17 cellular contexts compared by ENCODE assay signal in genomic region chr10:70996549-70996948, GRCh38.
DNase-seq lines count a peak whose midpoint lies in the region; ATAC-seq and TF ChIP-seq lines count a peak whose summit lies in the region.
"Had no signal": no experiment of that assay in that cellular context is flagged by ENCODE, and none has a peak within 500 bp of the region (broad histone marks: within the 10 kb centered on the region; RNA-seq: fewer than 3 reads in every experiment).

No MANE protein-coding gene starts in this region.

- no peak overlapping the region for H4K8ac ChIP-seq in IMR-90 (ENCODE audit: low read depth in 2 of 2, low read length in 2 of 2)
- H4K8ac ChIP-seq in neuronal stem cell (ENCODE audit: low read depth, low read length), result no peak overlapping the region

- H3K9me3 Mint-ChIP-seq in natural killer cell treated with Interleukin-12 subunit alpha and Interleukin-12 subunit beta and Interleukin-15 and Interleukin-18, amount 100 ng/mL, for 72 hours, result no peaks in the 10 kb centered on the region
- H3K9me3 Mint-ChIP-seq in natural killer cell, result no peaks in the 10 kb centered on the region

- CTCF ChIA-PET in IMR-90 (lab: Yijun Ruan, JAX), result interaction anchor here (0.7 kb wide), 1 partner anchor 89 kb away, joined by 3 read pairs; no protein-coding TSS in a partner anchor

- H2BK20ac ChIP-seq in IMR-90 (ENCODE audit: low read depth, low read length), result no peak overlapping the region

- no peak overlapping the region for H2AK5ac ChIP-seq in IMR-90 (ENCODE audit: low read depth, low read length)
- no peak overlapping the region for H2AK5ac ChIP-seq in neuronal stem cell (ENCODE audit: low read depth, low read length)

- no peak overlapping the region for H3K56ac ChIP-seq in IMR-90 (ENCODE audit: extremely low read depth, insufficient read depth, low read length)

- no TSS peak for BruUV-seq in IMR-90 (replicated peaks; lab: Mats Ljungman, UMichigan)

- H3K4ac ChIP-seq in IMR-90 (ENCODE audit: low read depth, low read length), result no peak overlapping the region
- peak overlapping the region; percentile 39 for H3K4ac ChIP-seq in neuronal stem cell (ENCODE audit: low read length)

- H4K20me1 ChIP-seq in IMR-90 (ENCODE audit: insufficient read depth, low read length), result no peaks in the 10 kb centered on the region
- H4K20me1 ChIP-seq: BLaER1 had no signal

- H2BK5ac ChIP-seq in IMR-90 (ENCODE audit: low read depth, low read length, poor library complexity, severe bottlenecking) (no peak overlapping the region), neuronal stem cell (ENCODE audit: low read length) (no peak overlapping the region)

- no peak overlapping the region for H3K9ac ChIP-seq in IMR-90 (ENCODE audit: low read depth, low read length)
- no peak overlapping the region for H3K9ac ChIP-seq in neuronal stem cell (ENCODE audit: low read depth, low read length, poor library complexity)
- H3K9ac ChIP-seq: BLaER1 had no signal

- in situ Hi-C loops in IMR-90 (cut with MboI; ENCODE audit: low sequenced_read_pairs), result no loop called here

- H3K79me1 ChIP-seq in IMR-90 (ENCODE audit: low read depth in 1 of 2, low read length in 2 of 2) (no peaks in the 10 kb centered on the region), neuronal stem cell (ENCODE audit: low read depth, low read length) (no peaks in the 10 kb centered on the region)

- DNase-seq in natural killer cell treated with Interleukin-12 subunit alpha and Interleukin-12 subunit beta and Interleukin-15 and Interleukin-18, amount 100 ng/mL, for 72 hours (ENCODE audit: low spot score), result peak; percentile 29
- DNase-seq in natural killer cell (no peak), IMR-90 (no peak), neuronal stem cell (ENCODE audit: low spot score) (no peak), upper lobe of right lung (peak; percentile 52), AML-193 (lab: John Stamatoyannopoulos, UW) (no peak), T-helper 2 cell (no peak)
- DNase-seq: CD4-positive, CD25-positive, alpha-beta regulatory T cell; CD8-positive, alpha-beta memory T cell; COR-L47; DMS 273 treated with DMSO at 0.1 percent for 48 hours; DMS53; DND-41; EL; H9 had no signal

- H3K4me2 ChIP-seq in IMR-90 (ENCODE audit: low read depth, low read length), result no peak overlapping the region
- H3K4me2 ChIP-seq in neuronal stem cell (ENCODE audit: insufficient read depth, low read length, poor library complexity, severe bottlenecking), result no peak overlapping the region

- no peaks in the 10 kb centered on the region for H3K36me3 Mint-ChIP-seq in natural killer cell treated with Interleukin-12 subunit alpha and Interleukin-12 subunit beta and Interleukin-15 and Interleukin-18, amount 100 ng/mL, for 72 hours
- H3K36me3 Mint-ChIP-seq in natural killer cell, result no peaks in the 10 kb centered on the region
- H3K36me3 Mint-ChIP-seq: CD4-positive, CD25-positive, alpha-beta regulatory T cell had no signal

- no peak overlapping the region for H3K4me3 ChIP-seq in IMR-90 (ENCODE audit: insufficient read depth, low read depth, low read length)
- no peak overlapping the region for H3K4me3 ChIP-seq in neuronal stem cell (ENCODE audit: low read length in 2 of 2)
- no peak overlapping the region for H3K4me3 ChIP-seq in upper lobe of right lung
- H3K4me3 ChIP-seq: BLaER1, GM12878 had no signal

- TF ChIP-seq POLR2A in IMR-90 (IDR thresholded peaks at IDR 0.05; ENCODE audit: low read depth, low read length), result no peak

- dilution Hi-C loops in IMR-90 (cut with HindIII; ENCODE audit: low sequenced_read_pairs, unreplicated experiment), result no loop called here

- no peak overlapping the region for H2BK12ac ChIP-seq in neuronal stem cell (ENCODE audit: low read length)

- H3K14ac ChIP-seq in IMR-90 (replicated peaks; ENCODE audit: low read depth, low read length), result no peak overlapping the region
- peak overlapping the region; percentile 47 for H3K14ac ChIP-seq in neuronal stem cell (ENCODE audit: low read length)

- no peaks in the 10 kb centered on the region for H3K9me1 ChIP-seq in IMR-90 (ENCODE audit: insufficient read depth, low read length)

- H3K23ac ChIP-seq in IMR-90 (ENCODE audit: low read depth, low read length) (no peak overlapping the region), neuronal stem cell (ENCODE audit: low read depth, low read length, poor library complexity) (peak overlapping the region; percentile 8)

- H3K27me3 Mint-ChIP-seq in natural killer cell treated with Interleukin-12 subunit alpha and Interleukin-12 subunit beta and Interleukin-15 and Interleukin-18, amount 100 ng/mL, for 72 hours, result peaks cover 17 to 20% of the 10 kb centered on the region in 2 donors
- H3K27me3 Mint-ChIP-seq in natural killer cell (ENCODE audit: low read depth in 2 of 2), result peaks cover 8 to 17% of the 10 kb centered on the region in 2 donors

- POLR2A ChIA-PET in IMR-90 (lab: Charles Lee; ENCODE audit: unreplicated experiment), result no interaction called here

- H4K5ac ChIP-seq in IMR-90 (ENCODE audit: low read depth, low read length), result no peak overlapping the region

- no peak overlapping the region for H3K18ac ChIP-seq in IMR-90 (ENCODE audit: low read depth, low read length)
- H3K18ac ChIP-seq in neuronal stem cell (ENCODE audit: low read length), result peak overlapping the region; percentile 24

- H3K27ac Mint-ChIP-seq in natural killer cell treated with Interleukin-12 subunit alpha and Interleukin-12 subunit beta and Interleukin-15 and Interleukin-18, amount 100 ng/mL, for 72 hours, result no peak overlapping the region
- H3K27ac Mint-ChIP-seq in natural killer cell, result no peak overlapping the region

- H2AFZ ChIP-seq in IMR-90 (replicated peaks; ENCODE audit: low read length, poor library complexity), result no peak overlapping the region
- no peak overlapping the region for H2AFZ ChIP-seq in neuronal stem cell (ENCODE audit: low read length)

- no peak for TF ChIP-seq RAD21 in IMR-90 (IDR thresholded peaks at IDR 0.05; ENCODE audit: low read length)

- H2AK9ac ChIP-seq in IMR-90 (replicated peaks; ENCODE audit: low read depth, low read length, poor library complexity), result peak overlapping the region; percentile 81

- intact Hi-C loops in natural killer cell (cut with micrococcal nuclease), result no loop called here
- intact Hi-C loops in IMR-90 (cut with micrococcal nuclease), result no loop called here
- intact Hi-C loops in upper lobe of right lung (cut with DNase I), result no loop called here

- H3K4me1 Mint-ChIP-seq in natural killer cell treated with Interleukin-12 subunit alpha and Interleukin-12 subunit beta and Interleukin-15 and Interleukin-18, amount 100 ng/mL, for 72 hours (ENCODE audit: low read depth in 2 of 2), result no peaks in the 10 kb centered on the region
- no peaks in the 10 kb centered on the region for H3K4me1 Mint-ChIP-seq in natural killer cell
- H3K4me1 Mint-ChIP-seq: CD8-positive, alpha-beta memory T cell had no signal

- H3K27me3 ChIP-seq in IMR-90 (ENCODE audit: control insufficient read depth, insufficient read depth, low read length) (peaks cover 27% of the 10 kb centered on the region), neuronal stem cell (ENCODE audit: control insufficient read depth in 3 of 3, insufficient read depth in 3 of 3, low read depth in 1 of 3, low read length in 3 of 3) (peaks cover 0 to 11% (median 0%) of the 10 kb centered on the region in 3 experiments), upper lobe of right lung (peaks cover 5% of the 10 kb centered on the region)
- H3K27me3 ChIP-seq: BLaER1 had no signal

- H3K4me1 ChIP-seq in IMR-90 (ENCODE audit: control insufficient read depth, insufficient read depth, low read length) (no peaks in the 10 kb centered on the region), neuronal stem cell (ENCODE audit: control insufficient read depth in 2 of 2, insufficient read depth in 1 of 2, low read depth in 1 of 2, low read length in 2 of 2) (peaks cover 0 to 2% of the 10 kb centered on the region in 2 donors), upper lobe of right lung (no peaks in the 10 kb centered on the region)

- no peak overlapping the region for H3K27ac ChIP-seq in IMR-90 (ENCODE audit: insufficient read depth, low read length)
- H3K27ac ChIP-seq in neuronal stem cell (replicated peaks; ENCODE audit: low read length), result no peak overlapping the region
- H3K27ac ChIP-seq in upper lobe of right lung, result no peak overlapping the region
- H3K27ac ChIP-seq: BLaER1 had no signal

- H3K4me3 Mint-ChIP-seq in natural killer cell treated with Interleukin-12 subunit alpha and Interleukin-12 subunit beta and Interleukin-15 and Interleukin-18, amount 100 ng/mL, for 72 hours, result no peak overlapping the region
- H3K4me3 Mint-ChIP-seq in natural killer cell, result no peak overlapping the region
- H3K4me3 Mint-ChIP-seq: CD4-positive, CD25-positive, alpha-beta regulatory T cell; CD8-positive, alpha-beta memory T cell; H9 had no signal

- H3K9me3 ChIP-seq in IMR-90 (ENCODE audit: control insufficient read depth, insufficient read depth, low read length) (no peaks in the 10 kb centered on the region), neuronal stem cell (replicated peaks in 1 of 2; ENCODE audit: control insufficient read depth in 2 of 2, insufficient read depth in 1 of 2, low read depth in 1 of 2, low read length in 2 of 2) (peaks cover 0 to 4% of the 10 kb centered on the region in 2 donors), upper lobe of right lung (no peaks in the 10 kb centered on the region)
- H3K9me3 ChIP-seq: BLaER1 had no signal

- H3K36me3 ChIP-seq in IMR-90 (ENCODE audit: control insufficient read depth, insufficient read depth, low read length) (no peaks in the 10 kb centered on the region), neuronal stem cell (replicated peaks in 1 of 2; ENCODE audit: control insufficient read depth in 2 of 2, insufficient read depth in 2 of 2, low read length in 2 of 2) (no peaks in the 10 kb centered on the region), upper lobe of right lung (no peaks in the 10 kb centered on the region)
- H3K36me3 ChIP-seq: BLaER1 had no signal

- TF ChIP-seq CTCF in natural killer cell (IDR thresholded peaks at IDR 0.05) (no peak), IMR-90 (conservative IDR thresholded peaks at IDR 0.05; ENCODE audit: low read depth, low read length) (no peak), upper lobe of right lung (IDR thresholded peaks at IDR 0.05) (no peak)

- H2BK15ac ChIP-seq in IMR-90 (ENCODE audit: low read depth, low read length) (no peak overlapping the region), neuronal stem cell (ENCODE audit: low read length) (peak overlapping the region; percentile 79)

- H4K91ac ChIP-seq in IMR-90 (ENCODE audit: insufficient read depth, low read depth, low read length) (no peak overlapping the region), neuronal stem cell (ENCODE audit: low read depth, low read length, poor library complexity) (no peak overlapping the region)

- ATAC-seq in natural killer cell treated with Interleukin-12 subunit alpha and Interleukin-12 subunit beta and Interleukin-15 and Interleukin-18, amount 100 ng/mL, for 72 hours, result no peak
- ATAC-seq in natural killer cell (no peak), IMR-90 (ENCODE audit: low read depth) (no peak), upper lobe of right lung (no peak)
- ATAC-seq: GM12878 had no signal

- H2BK120ac ChIP-seq in IMR-90 (ENCODE audit: low read depth, low read length), result no peak overlapping the region
- peak overlapping the region; percentile 24 for H2BK120ac ChIP-seq in neuronal stem cell (ENCODE audit: low read depth, low read length)

TF ChIP-seq in IMR-90, 13 proteins besides CTCF, POLR2A, EP300 and RAD21 (continues in another document):
- TF ChIP-seq RCOR1 (IDR thresholded peaks at IDR 0.05; ENCODE audit: insufficient replicate concordance, low read length) (no peak), MAZ (IDR thresholded peaks at IDR 0.05; ENCODE audit: borderline replicate concordance, low read depth, low read length) (no peak)

Comparison
In these comparisons a context has a peak if more than half of its experiments do, and no peak if none do; other contexts are left out.
1. DNase-seq: peak in natural killer cell treated with Interleukin-12 subunit alpha and Interleukin-12 subunit beta and Interleukin-15 and Interleukin-18, amount 100 ng/mL, for 72 hours (single experiment) and upper lobe of right lung (single experiment); none in natural killer cell (single experiment), IMR-90 (single experiment), neuronal stem cell (single experiment), AML-193 (0 of 2) and T-helper 2 cell (0 of 5).